In the genomic region with DNA sequence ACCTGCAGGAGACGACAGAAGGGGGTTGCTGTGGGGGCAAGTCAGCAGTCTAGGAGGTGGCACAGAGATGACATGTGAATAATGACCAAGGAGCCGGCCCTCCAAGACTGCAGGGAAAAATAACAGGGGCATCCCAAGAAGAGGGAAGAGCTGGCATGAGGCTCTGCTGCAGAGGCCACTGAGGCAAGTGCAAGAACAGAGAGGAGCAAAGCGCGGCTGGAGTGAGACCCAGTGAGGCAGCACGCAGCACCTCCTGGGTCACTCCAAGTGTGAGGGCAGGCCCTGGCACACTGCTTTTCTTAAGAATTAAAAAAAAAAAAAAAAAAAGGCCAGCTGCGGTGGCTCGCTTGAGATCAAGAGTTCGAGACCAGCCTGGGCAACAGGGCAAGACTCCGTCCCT, we compare ENCODE assay signal across 8 cellular contexts.
DNase-seq lines count a peak whose midpoint lies in the region; ATAC-seq and TF ChIP-seq lines count a peak whose summit lies in the region.

No MANE protein-coding gene starts in this region.

- H3K9me3 ChIP-seq in heart right ventricle: no peaks in the 10 kb centered on the region
- no peaks in the 10 kb centered on the region for H3K9me3 ChIP-seq in right cardiac atrium (ENCODE audit: control insufficient read depth, low read length)
- H3K9me3 ChIP-seq in adipocyte (ENCODE audit: control insufficient read depth, low read length): no peaks in the 10 kb centered on the region
- no peaks in the 10 kb centered on the region for H3K9me3 ChIP-seq in upper lobe of right lung

- peak overlapping the region; percentile 89 to 96 for H3K27ac Mint-ChIP-seq in natural killer cell treated with Interleukin-12 subunit alpha and Interleukin-12 subunit beta and Interleukin-15 and Interleukin-18, amount 100 ng/mL, for 72 hours

- no peaks in the 10 kb centered on the region for H3K27me3 ChIP-seq in heart right ventricle
- no peaks in the 10 kb centered on the region for H3K27me3 ChIP-seq in right cardiac atrium (ENCODE audit: control insufficient read depth, insufficient read depth)
- H3K27me3 ChIP-seq in adipocyte (replicated peaks; ENCODE audit: control insufficient read depth, insufficient read depth, low read length): no peaks in the 10 kb centered on the region
- no peaks in the 10 kb centered on the region for H3K27me3 ChIP-seq in upper lobe of right lung

- H3K4me1 Mint-ChIP-seq in natural killer cell treated with Interleukin-12 subunit alpha and Interleukin-12 subunit beta and Interleukin-15 and Interleukin-18, amount 100 ng/mL, for 72 hours (ENCODE audit: low read depth in 2 of 2): peaks cover 56 to 61% of the 10 kb centered on the region in 2 donors

- no peaks in the 10 kb centered on the region for H3K9me3 Mint-ChIP-seq in natural killer cell treated with Interleukin-12 subunit alpha and Interleukin-12 subunit beta and Interleukin-15 and Interleukin-18, amount 100 ng/mL, for 72 hours

- peak overlapping the region; percentile 79 for H3K9ac ChIP-seq in adipocyte (ENCODE audit: low read length)

- no peaks in the 10 kb centered on the region for H3K27me3 Mint-ChIP-seq in natural killer cell treated with Interleukin-12 subunit alpha and Interleukin-12 subunit beta and Interleukin-15 and Interleukin-18, amount 100 ng/mL, for 72 hours

- no peak for DNase-seq in heart right ventricle
- no peak for DNase-seq in right cardiac atrium
- no peak for DNase-seq in adipocyte (ENCODE audit: low read depth)
- DNase-seq in natural killer cell treated with Interleukin-12 subunit alpha and Interleukin-12 subunit beta and Interleukin-15 and Interleukin-18, amount 100 ng/mL, for 72 hours (ENCODE audit: low spot score): no peak
- DNase-seq in upper lobe of right lung: no peak
- DNase-seq in NCI-H82 (lab: John Stamatoyannopoulos, UW): no peak
- DNase-seq in NCI-H2029 (lab: John Stamatoyannopoulos, UW): no peak
- DNase-seq in kidney glomerular epithelial cell (lab: John Stamatoyannopoulos, UW): no peak

- H3K4me3 ChIP-seq in heart right ventricle: no peak overlapping the region
- no peak overlapping the region for H3K4me3 ChIP-seq in right cardiac atrium (ENCODE audit: low read length)
- no peak overlapping the region for H3K4me3 ChIP-seq in adipocyte (ENCODE audit: low read length)
- no peak overlapping the region for H3K4me3 ChIP-seq in upper lobe of right lung

- H3K4me3 Mint-ChIP-seq in natural killer cell treated with Interleukin-12 subunit alpha and Interleukin-12 subunit beta and Interleukin-15 and Interleukin-18, amount 100 ng/mL, for 72 hours: peak overlapping the region; percentile 86

- 81 to 93% methylated on average over 9 of the region's 9 CpGs for WGBS in heart right ventricle, 2 donors
- 81% methylated on average over 9 of the region's 9 CpGs for WGBS in right cardiac atrium

- TF ChIP-seq CTCF in heart right ventricle (IDR thresholded peaks at IDR 0.05) (no peak), upper lobe of right lung (IDR thresholded peaks at IDR 0.05) (no peak)

- no peaks in the 10 kb centered on the region for H3K36me3 Mint-ChIP-seq in natural killer cell treated with Interleukin-12 subunit alpha and Interleukin-12 subunit beta and Interleukin-15 and Interleukin-18, amount 100 ng/mL, for 72 hours

- ATAC-seq in heart right ventricle (no peak), right cardiac atrium (no peak), upper lobe of right lung (no peak)
- no peak for ATAC-seq in natural killer cell treated with Interleukin-12 subunit alpha and Interleukin-12 subunit beta and Interleukin-15 and Interleukin-18, amount 100 ng/mL, for 72 hours

- peaks cover 0 to 33% (median 0%) of the 10 kb centered on the region in 9 donors for H3K36me3 ChIP-seq in heart right ventricle
- peaks cover 5% of the 10 kb centered on the region for H3K36me3 ChIP-seq in adipocyte (ENCODE audit: control insufficient read depth, insufficient read depth, low read length, severe bottlenecking)
- H3K36me3 ChIP-seq in upper lobe of right lung: no peaks in the 10 kb centered on the region

- intact Hi-C loops in heart right ventricle (cut with DNase I): loop anchor here in 9 of 10 donors (5.0 to 10.0 kb wide), 9 partner anchors 83 to 263 kb away; a partner anchor contains a TSS
- intact Hi-C loops in right cardiac atrium (cut with DNase I): loop anchor here in 3 of 4 donors (5.0 to 10.0 kb wide), 4 partner anchors 83 to 263 kb away; a partner anchor contains a TSS
- intact Hi-C loops in upper lobe of right lung (cut with DNase I): no loop called here

- peaks cover 11 to 78% (median 48%) of the 10 kb centered on the region in 9 donors for H3K4me1 ChIP-seq in heart right ventricle
- H3K4me1 ChIP-seq in right cardiac atrium (ENCODE audit: control insufficient read depth, insufficient read depth, low read length): peaks cover 6% of the 10 kb centered on the region
- H3K4me1 ChIP-seq in adipocyte (ENCODE audit: control insufficient read depth, insufficient read depth, low read length): peaks cover 17% of the 10 kb centered on the region
- peaks cover 44% of the 10 kb centered on the region for H3K4me1 ChIP-seq in upper lobe of right lung

- peak overlapping the region in 6 of 10 donors; percentile 61 to 87 (median 76) for H3K27ac ChIP-seq in heart right ventricle
- no peak overlapping the region for H3K27ac ChIP-seq in right cardiac atrium (ENCODE audit: low read length)
- H3K27ac ChIP-seq in upper lobe of right lung: peak overlapping the region; percentile 83
